Comparison of ENCODE assay signal across 9 cellular contexts in the genomic region with DNA sequence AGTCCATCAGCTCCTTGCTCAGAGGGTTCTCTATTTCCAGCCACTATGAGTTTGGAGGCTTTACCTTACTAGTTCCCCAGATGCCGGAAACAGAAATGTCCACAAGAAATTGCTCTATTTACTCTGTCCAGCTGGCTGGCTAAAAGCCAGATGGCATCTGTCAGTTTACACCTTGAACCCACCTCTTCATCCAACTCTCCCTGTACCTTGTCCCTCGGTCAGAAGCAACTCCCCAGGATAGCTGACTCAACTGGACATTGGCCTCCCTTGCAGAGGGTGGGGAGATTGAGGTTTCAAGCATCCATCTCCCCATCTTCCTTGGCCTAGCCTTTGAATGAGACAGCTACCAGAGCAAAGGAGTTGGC. TPM values are rescaled to one million over a fixed set of nuclear protein-coding genes. Genes with fewer than 3 reads are reported as not detected.
A peak's percentile ranks its signal among the peaks of the same experiment; 100 is the strongest.
DNase-seq lines count a peak whose midpoint lies in the region; ATAC-seq, FAIRE-seq and TF ChIP-seq lines count a peak whose summit lies in the region.
"Had no signal": no experiment of that assay in that cellular context is flagged by ENCODE, and none has a peak within 500 bp of the region (broad histone marks: within the 10 kb centered on the region; RNA-seq: fewer than 3 reads in every experiment).

No MANE protein-coding gene starts in this region.

- BruUV-seq in K562 (replicated peaks; lab: Mats Ljungman, UMichigan) = no TSS peak

- H3K9me3 ChIP-seq in K562 (replicated peaks; ENCODE audit: control insufficient read depth, insufficient read depth, low read depth, low read length) (no peaks in the 10 kb centered on the region), muscle layer of colon (ENCODE audit: low read length) (no peaks in the 10 kb centered on the region)
- H3K9me3 ChIP-seq: gastroesophageal sphincter had no signal

- H3K9ac ChIP-seq in K562 (ENCODE audit: insufficient read depth in 1 of 2, low read depth in 2 of 2, low read length in 2 of 2) = peak overlapping the region; percentile 71 to 94; a peak in 3 of 4 replicates
- peak overlapping the region; percentile 44 for H3K9ac ChIP-seq in muscle layer of colon (ENCODE audit: low read length)

- H3K4me3 ChIP-seq in AG04449 (ENCODE audit: low read depth, low read length) (peak overlapping the region; percentile 82), HL-60 (replicated peaks; ENCODE audit: insufficient read depth, low read length) (peak overlapping the region; percentile 88), K562 (peak overlapping the region; percentile 94), muscle layer of colon (ENCODE audit: low read depth in 1 of 2, low read length in 2 of 2) (peak overlapping the region in 1 of 2 donors; percentile 58)

- H3K27ac ChIP-seq in HL-60 (replicated peaks) (peak overlapping the region; percentile 86), K562 (ENCODE audit: extremely low read depth, low read depth, low read length) (peak overlapping the region; percentile 83; the same call in 2 of the 3 replicates), muscle layer of colon (ENCODE audit: low read depth, low read length) (no peak overlapping the region)

- in situ Hi-C loops in K562 (cut with MboI) = no loop called here

- 18% methylated on average over 2 of the region's 2 CpGs for WGBS in K562 (ENCODE audit: insufficient coverage, low coverage, missing lambda C conversion rate)

- peaks cover 32 to 34% of the 10 kb centered on the region in 2 experiments for H3K4me1 ChIP-seq in K562 (replicated peaks in 1 of 2; ENCODE audit: control insufficient read depth in 2 of 2, insufficient read depth in 2 of 2, low read length in 2 of 2)
- peaks cover 27% of the 10 kb centered on the region for H3K4me1 ChIP-seq in muscle layer of colon (ENCODE audit: insufficient read depth, low read length)

- no peak for TF ChIP-seq CTCF in AG04449 (IDR thresholded peaks at IDR 0.05; ENCODE audit: insufficient read depth, low read length, missing control alignments)
- no peak for TF ChIP-seq CTCF in HL-60 (IDR thresholded peaks at IDR 0.05; ENCODE audit: insufficient read depth, low read length)
- TF ChIP-seq CTCF in K562 (IDR thresholded peaks at IDR 0.05 in 2 of 3, conservative IDR thresholded peaks at IDR 0.05 in 1 of 3; ENCODE audit: insufficient read depth in 2 of 3, low read depth in 1 of 3, low read length in 3 of 3) = no peak

- POLR2A ChIA-PET in AG04449 (lab: Yijun Ruan, JAX) (no interaction called here), K562 (lab: Yijun Ruan, JAX) (interaction anchor here (0.7 to 5.8 kb wide), 12 partner anchors 10 to 208 kb away, joined by 3 to 75 read pairs (median 4); partner anchors contain the start of genes HINFP, MCAM and NLRX1)

- intact Hi-C loops in K562 (cut with micrococcal nuclease) = loop anchor here (5.0 kb wide), 1 partner anchor 268 kb away; no protein-coding TSS in a partner anchor

- H3K36me3 ChIP-seq in K562 (ENCODE audit: control insufficient read depth, insufficient read depth, low read length) (peaks cover 51% of the 10 kb centered on the region), muscle layer of colon (ENCODE audit: insufficient read depth, low read length) (peaks cover 22% of the 10 kb centered on the region)

- CTCF ChIA-PET in AG04449 (lab: Yijun Ruan, JAX) (interaction anchor here (1.0 to 2.5 kb wide), 7 partner anchors 10 to 229 kb away, joined by 3 to 13 read pairs (median 5); partner anchors contain the start of gene CBL), K562 (lab: Yijun Ruan, JAX; ENCODE audit: low intra/inter-chr PET ratio) (no interaction called here)

- no peak for TF ChIP-seq POLR2A in K562 (conservative IDR thresholded peaks at IDR 0.05)

- DNase-seq in AG04449 (ENCODE audit: low read depth, low spot score) = no peak
- DNase-seq in HL-60 (ENCODE audit: low read depth in 1 of 2, low spot score in 1 of 2) = no peak
- DNase-seq in K562 (ENCODE audit: extremely low read depth in 1 of 4, low spot score in 3 of 4) = no peak
- DNase-seq in hypothalamus (lab: John Stamatoyannopoulos, UW) = no peak
- no peak for DNase-seq in NCI-H345 treated with DMSO at 0.1 percent for 48 hours (lab: John Stamatoyannopoulos, UW; ENCODE audit: unreplicated experiment)
- no peak for DNase-seq in NCI-H187 (lab: John Stamatoyannopoulos, UW)
- no peak for DNase-seq in cortex of kidney (lab: John Stamatoyannopoulos, UW)

- H3K27me3 ChIP-seq in HL-60 (ENCODE audit: insufficient read depth, poor library complexity, severe bottlenecking) (no peaks in the 10 kb centered on the region), K562 (ENCODE audit: control insufficient read depth in 2 of 2, insufficient read depth in 2 of 2, low read length in 2 of 2) (no peaks in the 10 kb centered on the region), muscle layer of colon (ENCODE audit: control insufficient read depth in 1 of 2, insufficient read depth in 2 of 2, low read length in 2 of 2) (no peaks in the 10 kb centered on the region)
- H3K27me3 ChIP-seq: gastroesophageal sphincter had no signal

- TF ChIP-seq EP300 in K562 (IDR thresholded peaks at IDR 0.05; ENCODE audit: low read length) = no peak

- FAIRE-seq in K562 (lab: Jason Lieb, UNC) = no peak

- no peaks in the 10 kb centered on the region for H3K9me1 ChIP-seq in K562 (ENCODE audit: control insufficient read depth, insufficient read depth, low read length)

- 0 out of 4 replicates have a peak, but pooled peaks of 1 of the 2 experiments have one; percentile 11 for TF ChIP-seq RAD21 in K562 (CRISPR knock-in tag; conservative IDR thresholded peaks at IDR 0.05 in 1 of 2, IDR thresholded peaks at IDR 0.05 in 1 of 2)

- no peak for ATAC-seq in K562
- ATAC-seq: gastroesophageal sphincter had no signal

- H3K4me2 ChIP-seq in K562 (ENCODE audit: insufficient read depth, low read length) = peak overlapping the region; percentile 99

- H3K79me2 ChIP-seq in K562 (ENCODE audit: control insufficient read depth, insufficient read depth, low read length) = peaks cover 41% of the 10 kb centered on the region

- H4K20me1 ChIP-seq in K562 (replicated peaks; ENCODE audit: control insufficient read depth, insufficient read depth, low read length) = peaks cover 18% of the 10 kb centered on the region

- H2AFZ ChIP-seq in K562 (ENCODE audit: low read depth, low read length) = peak overlapping the region; percentile 64; the same call in 1 of the 2 replicates

RNA-seq across cellular contexts. Expression of gene C2CD2L, which starts 1.7 kb away (rescaled TPM):
- total RNA-seq in K562 (2011; cell fraction: chromatin; rRNA removed; ENCODE audit: low replicate concordance) = 55.3 and 136 TPM in 2 replicates
- 108 and 111 TPM in 2 replicates for total RNA-seq in K562 (2011; cell fraction: nucleolus; rRNA removed)
- total RNA-seq in K562 (2011; cell fraction: nucleoplasm; rRNA removed) = 77.1 and 102 TPM in 2 replicates
- total RNA-seq in K562 (2014; rRNA removed) (16.9 and 23.8 TPM in 2 replicates), K562 (2014; rRNA removed; fragmentation: Illumina TruSeq; extraction: Trizol) (6.9 and 11.8 TPM in 2 replicates), K562 (2015; rRNA removed; fragmentation: Illumina TruSeq; extraction: Trizol) (14.8 and 15.6 TPM in 2 replicates), K562 (2021) (34.1 and 41.2 TPM in 2 replicates)
- polyA plus RNA-seq in K562 (2011; rRNA removed) (10.8 and 19.6 TPM in 2 replicates), K562 (2014; fragmentation: Illumina TruSeq; extraction: Trizol) (29.7 and 34.7 TPM in 2 replicates), K562 (2014; fragmentation: Nextera tagmentation; extraction: Ambion mirVana) (1 to 10 TPM in 1 of 2 experiments, under 1 TPM in 1; 0.66 to 1.0 TPM), K562 (2014; rRNA removed) (22.4 and 25.7 TPM in 2 replicates)
- 13.0 and 21.3 TPM in 2 replicates for polyA plus RNA-seq in K562 (2011; cell fraction: cytosol; rRNA removed)
- polyA plus RNA-seq in K562 (2011; cell fraction: nucleus; rRNA removed) = 40.4 and 77.6 TPM in 2 replicates
- 20.0 and 49.0 TPM in 2 replicates for polyA plus RNA-seq in K562 (2012)
- polyA minus RNA-seq in K562 (2011; rRNA and poly(A)+ RNA removed) = 14.8 and 15.7 TPM in 2 replicates
- polyA minus RNA-seq in K562 (2011; cell fraction: cytosol; rRNA and poly(A)+ RNA removed) = 14.0 and 18.9 TPM in 2 replicates
- polyA minus RNA-seq in K562 (2011; cell fraction: nucleus; rRNA and poly(A)+ RNA removed) = 42.3 and 43.5 TPM in 2 replicates

RNA-seq across cellular contexts. Expression of gene DPAGT1, which starts 7.2 kb away (rescaled TPM):
- 270 and 472 TPM in 2 replicates for total RNA-seq in K562 (2011; cell fraction: chromatin; rRNA removed; ENCODE audit: low replicate concordance)
- total RNA-seq in K562 (2011; cell fraction: nucleolus; rRNA removed) = 367 and 397 TPM in 2 replicates
- total RNA-seq in K562 (2011; cell fraction: nucleoplasm; rRNA removed) = 334 and 339 TPM in 2 replicates
- total RNA-seq in K562 (2014; rRNA removed) (29.9 and 44.1 TPM in 2 replicates), K562 (2014; rRNA removed; fragmentation: Illumina TruSeq; extraction: Trizol) (42.2 and 43.8 TPM in 2 replicates), K562 (2015; rRNA removed; fragmentation: Illumina TruSeq; extraction: Trizol) (35.3 and 40.0 TPM in 2 replicates), K562 (2021) (79.3 and 85.8 TPM in 2 replicates)
- polyA plus RNA-seq in K562 (2011; rRNA removed) (85.0 and 126 TPM in 2 replicates), K562 (2014; fragmentation: Illumina TruSeq; extraction: Trizol) (112 and 113 TPM in 2 replicates), K562 (2014; fragmentation: Nextera tagmentation; extraction: Ambion mirVana) (100 to 1,000 TPM in 1 of 2 experiments, 10 to 100 TPM in 1; 91.1 to 135 TPM), K562 (2014; rRNA removed) (61.3 and 79.2 TPM in 2 replicates)
- 181 and 307 TPM in 2 replicates for polyA plus RNA-seq in K562 (2011; cell fraction: cytosol; rRNA removed)
- polyA plus RNA-seq in K562 (2011; cell fraction: nucleus; rRNA removed) = 605 and 868 TPM in 2 replicates
- polyA plus RNA-seq in K562 (2012) = 55.2 and 59.1 TPM in 2 replicates
- polyA minus RNA-seq in K562 (2011; rRNA and poly(A)+ RNA removed) = 93.3 and 126 TPM in 2 replicates
- polyA minus RNA-seq in K562 (2011; cell fraction: cytosol; rRNA and poly(A)+ RNA removed) = 33.0 and 58.4 TPM in 2 replicates
- 82.9 and 117 TPM in 2 replicates for polyA minus RNA-seq in K562 (2011; cell fraction: nucleus; rRNA and poly(A)+ RNA removed)

RNA-seq across cellular contexts. Expression of gene HINFP, which starts 12.5 kb away (rescaled TPM):
- 110 and 177 TPM in 2 replicates for total RNA-seq in K562 (2011; cell fraction: chromatin; rRNA removed; ENCODE audit: low replicate concordance)
- 95.9 and 97.1 TPM in 2 replicates for total RNA-seq in K562 (2011; cell fraction: nucleolus; rRNA removed)
- total RNA-seq in K562 (2011; cell fraction: nucleoplasm; rRNA removed) = 112 and 129 TPM in 2 replicates
- total RNA-seq in K562 (2014; rRNA removed) (15.1 and 17.0 TPM in 2 replicates), K562 (2014; rRNA removed; fragmentation: Illumina TruSeq; extraction: Trizol) (14.5 and 15.8 TPM in 2 replicates), K562 (2015; rRNA removed; fragmentation: Illumina TruSeq; extraction: Trizol) (13.8 and 13.9 TPM in 2 replicates), K562 (2021) (23.5 and 24.6 TPM in 2 replicates)
- polyA plus RNA-seq in K562 (2011; rRNA removed) (29.4 and 41.9 TPM in 2 replicates), K562 (2014; fragmentation: Illumina TruSeq; extraction: Trizol) (19.1 and 21.5 TPM in 2 replicates), K562 (2014; fragmentation: Nextera tagmentation; extraction: Ambion mirVana) (10 to 100 TPM; 22.5 to 34.1 TPM), K562 (2014; rRNA removed) (24.0 and 30.5 TPM in 2 replicates)
- 33.8 and 41.0 TPM in 2 replicates for polyA plus RNA-seq in K562 (2011; cell fraction: cytosol; rRNA removed)
- polyA plus RNA-seq in K562 (2011; cell fraction: nucleus; rRNA removed) = 89.9 and 99.2 TPM in 2 replicates
- polyA plus RNA-seq in K562 (2012) = 15.5 and 24.5 TPM in 2 replicates
- polyA minus RNA-seq in K562 (2011; rRNA and poly(A)+ RNA removed) = 32.2 and 33.0 TPM in 2 replicates
- polyA minus RNA-seq in K562 (2011; cell fraction: cytosol; rRNA and poly(A)+ RNA removed) = 8.2 and 17.7 TPM in 2 replicates
- polyA minus RNA-seq in K562 (2011; cell fraction: nucleus; rRNA and poly(A)+ RNA removed) = 28.0 and 41.1 TPM in 2 replicates

RNA-seq across cellular contexts. Expression of gene HMBS, which starts 24.2 kb away (rescaled TPM):
- 269 and 490 TPM in 2 replicates for total RNA-seq in K562 (2011; cell fraction: chromatin; rRNA removed; ENCODE audit: low replicate concordance)
- total RNA-seq in K562 (2011; cell fraction: nucleolus; rRNA removed) = 337 and 417 TPM in 2 replicates
- 304 and 321 TPM in 2 replicates for total RNA-seq in K562 (2011; cell fraction: nucleoplasm; rRNA removed)
- total RNA-seq in K562 (2014; rRNA removed) = 82.8 and 118 TPM in 2 replicates
- total RNA-seq in K562 (2014; rRNA removed; fragmentation: Illumina TruSeq; extraction: Trizol) = 108 and 113 TPM in 2 replicates
- 52.3 and 56.9 TPM in 2 replicates for total RNA-seq in K562 (2015; rRNA removed; fragmentation: Illumina TruSeq; extraction: Trizol)
- 272 and 282 TPM in 2 replicates for total RNA-seq in K562 (2021)
- 311 and 380 TPM in 2 replicates for polyA plus RNA-seq in K562 (2011; rRNA removed)
- 268 and 371 TPM in 2 replicates for polyA plus RNA-seq in K562 (2011; cell fraction: cytosol; rRNA removed)
- polyA plus RNA-seq in K562 (2011; cell fraction: nucleus; rRNA removed) = 618 and 678 TPM in 2 replicates
- 146 and 173 TPM in 2 replicates for polyA plus RNA-seq in K562 (2012)
- 286 and 323 TPM in 2 replicates for polyA plus RNA-seq in K562 (2014; fragmentation: Illumina TruSeq; extraction: Trizol)
- 100 to 1,000 TPM; 308 to 385 TPM for polyA plus RNA-seq in K562 (2014; fragmentation: Nextera tagmentation; extraction: Ambion mirVana)
- 294 and 314 TPM in 2 replicates for polyA plus RNA-seq in K562 (2014; rRNA removed)
- polyA minus RNA-seq in K562 (2011; rRNA and poly(A)+ RNA removed) = 161 and 230 TPM in 2 replicates
- 85.6 and 104 TPM in 2 replicates for polyA minus RNA-seq in K562 (2011; cell fraction: cytosol; rRNA and poly(A)+ RNA removed)
- polyA minus RNA-seq in K562 (2011; cell fraction: nucleus; rRNA and poly(A)+ RNA removed) = 144 and 221 TPM in 2 replicates

RNA-seq across cellular contexts. Expression of gene ABCG4, which starts 40.0 kb away (rescaled TPM):
- total RNA-seq in K562 (2011; cell fraction: chromatin; rRNA removed; ENCODE audit: low replicate concordance) = 0.37 and 1.3 TPM in 2 replicates
- total RNA-seq in K562 (2011; cell fraction: nucleolus; rRNA removed) = 0.13 and 0.50 TPM in 2 replicates
- total RNA-seq in K562 (2011; cell fraction: nucleoplasm; rRNA removed) = 0.66 and 0.99 TPM in 2 replicates
- total RNA-seq in K562 (2014; rRNA removed) = 0.09 TPM in 1 of 2 replicates, not detected in the other
- total RNA-seq in K562 (2014; rRNA removed; fragmentation: Illumina TruSeq; extraction: Trizol) = not detected in 2 replicates
- total RNA-seq in K562 (2015; rRNA removed; fragmentation: Illumina TruSeq; extraction: Trizol) = not detected in 2 replicates
- 0.11 and 0.13 TPM in 2 replicates for total RNA-seq in K562 (2021)
- polyA plus RNA-seq in K562 (2011; rRNA removed) = 0.04 and 0.08 TPM in 2 replicates
- 0.04 and 0.12 TPM in 2 replicates for polyA plus RNA-seq in K562 (2011; cell fraction: cytosol; rRNA removed)
- polyA plus RNA-seq in K562 (2011; cell fraction: nucleus; rRNA removed) = 0.59 and 0.63 TPM in 2 replicates
- 0.13 TPM in 1 of 2 replicates, not detected in the other for polyA plus RNA-seq in K562 (2012)
- polyA plus RNA-seq in K562 (2014; fragmentation: Illumina TruSeq; extraction: Trizol) = 0.07 and 0.11 TPM in 2 replicates
- not detected for polyA plus RNA-seq in K562 (2014; fragmentation: Nextera tagmentation; extraction: Ambion mirVana)
- 0.03 and 0.05 TPM in 2 replicates for polyA plus RNA-seq in K562 (2014; rRNA removed)
- 0.11 and 0.21 TPM in 2 replicates for polyA minus RNA-seq in K562 (2011; rRNA and poly(A)+ RNA removed)
- polyA minus RNA-seq in K562 (2011; cell fraction: cytosol; rRNA and poly(A)+ RNA removed) = not detected in 2 replicates
- 0.33 and 0.54 TPM in 2 replicates for polyA minus RNA-seq in K562 (2011; cell fraction: nucleus; rRNA and poly(A)+ RNA removed)
